15 cellular contexts compared by ENCODE assay signal in the genomic region with DNA sequence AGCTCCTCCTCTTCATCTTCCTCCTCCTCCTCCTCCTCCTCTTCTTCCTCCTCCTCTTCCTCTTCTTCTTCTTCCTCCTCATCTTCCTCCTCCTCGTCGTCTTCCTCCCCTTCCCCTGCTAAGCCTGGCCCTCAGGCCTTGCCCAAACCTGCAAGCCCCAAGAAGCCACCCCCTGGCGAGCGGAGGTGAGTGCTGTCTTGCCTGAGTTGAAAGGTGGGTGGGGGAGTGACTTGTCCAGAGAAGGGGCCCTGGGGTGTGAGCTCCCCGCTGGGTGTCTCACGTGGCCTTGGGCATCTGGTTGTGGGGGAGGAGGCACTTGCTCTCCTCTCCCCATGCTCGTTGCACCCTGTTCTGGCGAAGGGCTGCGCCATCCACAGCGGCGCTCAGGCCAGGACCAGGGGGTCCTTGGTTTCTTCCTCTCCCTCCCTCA. TPM values are rescaled to one million over a fixed set of nuclear protein-coding genes. Genes with fewer than 3 reads are reported as not detected.
DNase-seq lines count a peak whose midpoint lies in the region; ATAC-seq, FAIRE-seq and TF ChIP-seq lines count a peak whose summit lies in the region.
"Had no signal": no experiment of that assay in that cellular context is flagged by ENCODE, and none has a peak within 500 bp of the region (broad histone marks: within the 10 kb centered on the region; RNA-seq: fewer than 3 reads in every experiment).

No MANE protein-coding gene starts in this region.

- H3K9me3 Mint-ChIP-seq in HFFc6 (peaks cover 23% of the 10 kb centered on the region), astrocyte (ENCODE audit: unreplicated experiment) (peaks cover 2% of the 10 kb centered on the region)

- 62 to 78% (median 77%) methylated on average over 8 to 11 of the region's 11 CpGs for WGBS in stomach, 5 donors

- TF ChIP-seq CTCF in HFFc6 (IDR thresholded peaks at IDR 0.05) (no peak), astrocyte (IDR thresholded peaks at IDR 0.05; ENCODE audit: insufficient read depth, low read depth, low read length) (no peak), lower lobe of right lung (IDR thresholded peaks at IDR 0.05) (no peak), stomach (IDR thresholded peaks at IDR 0.05) (no peak)

- no peaks in the 10 kb centered on the region for H3K27me3 ChIP-seq in astrocyte (ENCODE audit: insufficient read depth, low read length)
- H3K27me3 ChIP-seq in lower lobe of right lung (ENCODE audit: low read depth): no peaks in the 10 kb centered on the region
- no peaks in the 10 kb centered on the region for H3K27me3 ChIP-seq in stomach
- H3K27me3 ChIP-seq: body of pancreas, esophagus muscularis mucosa, SJCRH30 had no signal

- H3K27ac ChIP-seq in astrocyte (ENCODE audit: low read depth, low read length): no peak overlapping the region
- no peak overlapping the region for H3K27ac ChIP-seq in lower lobe of right lung
- peak overlapping the region; percentile 20 to 78 (median 64) for H3K27ac ChIP-seq in stomach
- H3K27ac ChIP-seq: body of pancreas, SJCRH30 had no signal

- H3K4me2 ChIP-seq in astrocyte (ENCODE audit: low read length): no peak overlapping the region

- H3K27me3 Mint-ChIP-seq in HFFc6 (ENCODE audit: insufficient read depth): peaks cover 15% of the 10 kb centered on the region
- H3K27me3 Mint-ChIP-seq in astrocyte (ENCODE audit: low read depth, unreplicated experiment): no peaks in the 10 kb centered on the region

- peaks cover 2% of the 10 kb centered on the region for H3K9me3 ChIP-seq in astrocyte (ENCODE audit: insufficient read depth, low read depth, low read length)
- no peaks in the 10 kb centered on the region for H3K9me3 ChIP-seq in lower lobe of right lung
- H3K9me3 ChIP-seq in stomach: no peaks in the 10 kb centered on the region
- H3K9me3 ChIP-seq: body of pancreas, esophagus muscularis mucosa, SJCRH30 had no signal

- peaks cover 72% of the 10 kb centered on the region for H3K36me3 Mint-ChIP-seq in HFFc6 (ENCODE audit: low read depth)
- peaks cover 55% of the 10 kb centered on the region for H3K36me3 Mint-ChIP-seq in astrocyte (ENCODE audit: low read depth, unreplicated experiment)

- peak overlapping the region; percentile 5 for H3K9ac ChIP-seq in astrocyte (ENCODE audit: low read length)

- H3K4me1 Mint-ChIP-seq in HFFc6 (ENCODE audit: low read depth) (peaks cover 47% of the 10 kb centered on the region), astrocyte (ENCODE audit: low read depth, unreplicated experiment) (peaks cover 23% of the 10 kb centered on the region)

- TF ChIP-seq POLR2A in stomach (IDR thresholded peaks at IDR 0.05): no peak

- peaks cover 98% of the 10 kb centered on the region for H4K20me1 ChIP-seq in astrocyte (ENCODE audit: insufficient read depth, low read length)

- peaks cover 95% of the 10 kb centered on the region for H3K79me2 ChIP-seq in astrocyte (ENCODE audit: insufficient read depth, low read length)

- DNase-seq in HFFc6: no peak
- DNase-seq in astrocyte (ENCODE audit: low read depth): no peak
- DNase-seq in lower lobe of right lung: peak; percentile 30
- no peak for DNase-seq in stomach
- no peak for DNase-seq in cortex of kidney (lab: John Stamatoyannopoulos, UW)
- no peak for DNase-seq in NCI-H774 (lab: John Stamatoyannopoulos, UW)
- DNase-seq: body of pancreas, KBM-7, NCI-H1694 treated with DMSO at 0.1 percent for 48 hours, NCI-H82, SJCRH30 had no signal

- FAIRE-seq in astrocyte (lab: Jason Lieb, UNC): no peak

- ATAC-seq in lower lobe of right lung (no peak), GM18873 (IDR thresholded peaks at IDR 0.05; ENCODE audit: low FRiP score, unreplicated experiment) (no peak)
- ATAC-seq: body of pancreas had no signal

- peak overlapping the region; percentile 55 for H3K27ac Mint-ChIP-seq in HFFc6
- H3K27ac Mint-ChIP-seq in astrocyte (ENCODE audit: unreplicated experiment): peak overlapping the region; percentile 87

- H3K36me3 ChIP-seq in astrocyte (ENCODE audit: insufficient read depth, low read length): peaks cover 73% of the 10 kb centered on the region
- H3K36me3 ChIP-seq in lower lobe of right lung: peaks cover 97% of the 10 kb centered on the region
- peaks cover 92 to 100% (median 100%) of the 10 kb centered on the region in 4 donors for H3K36me3 ChIP-seq in stomach

- H3K4me1 ChIP-seq in astrocyte (ENCODE audit: insufficient read depth, low read length) (peaks cover 5% of the 10 kb centered on the region), lower lobe of right lung (peaks cover 6% of the 10 kb centered on the region), stomach (peaks cover 20 to 64% (median 44%) of the 10 kb centered on the region in 4 donors)

- H2AFZ ChIP-seq in astrocyte (ENCODE audit: low read depth, low read length): no peak overlapping the region

- H3K4me3 ChIP-seq in astrocyte (ENCODE audit: insufficient read depth, low read depth, low read length) (no peak overlapping the region), lower lobe of right lung (no peak overlapping the region), stomach (no peak overlapping the region)
- H3K4me3 ChIP-seq: body of pancreas, esophagus muscularis mucosa, SJCRH30 had no signal

- no peak for TF ChIP-seq EP300 in stomach (IDR thresholded peaks at IDR 0.05)

- H3K4me3 Mint-ChIP-seq in HFFc6: no peak overlapping the region
- no peak overlapping the region for H3K4me3 Mint-ChIP-seq in astrocyte (ENCODE audit: unreplicated experiment)

- intact Hi-C loops in lower lobe of right lung (cut with DNase I) (no loop called here), stomach (cut with DNase I; ENCODE audit: low total_unique reads) (no loop called here)

RNA-seq across cellular contexts. Expression of gene ELOB, which starts 8.0 kb away (rescaled TPM):
- total RNA-seq in HFFc6 (2021; fragmentation: NEBNext Ultra II Directional; extraction: Animal tissue kit (Norgen Biotek cat#: 25700)): 100 to 1,000 TPM; 329 to 403 (median 352) TPM
- total RNA-seq in astrocyte: 323 TPM in 2 replicates
- total RNA-seq in lower lobe of right lung: 196 TPM
- 100 to 1,000 TPM in 4 of 5 donors, 10 to 100 TPM in 1; 68.1 to 279 (median 174) TPM for total RNA-seq in stomach
- 100 to 1,000 TPM; 386 to 713 (median 456) TPM for polyA plus RNA-seq in stomach

RNA-seq across cellular contexts. Expression of gene SRRM2, which starts 16.7 kb away (rescaled TPM):
- 100 to 1,000 TPM; 223 to 317 (median 269) TPM for total RNA-seq in HFFc6 (2021; fragmentation: NEBNext Ultra II Directional; extraction: Animal tissue kit (Norgen Biotek cat#: 25700))
- total RNA-seq in astrocyte: 387 and 409 TPM in 2 replicates
- total RNA-seq in lower lobe of right lung: 659 TPM
- total RNA-seq in stomach: 1,000 to 10,000 TPM in 2 of 5 donors, 100 to 1,000 TPM in 3; 142 to 2,165 (median 929) TPM
- polyA plus RNA-seq in stomach: 100 to 1,000 TPM; 151 to 384 (median 321) TPM

RNA-seq across cellular contexts. Expression of gene PRSS33, which starts 18.2 kb away (rescaled TPM):
- total RNA-seq in HFFc6 (2021; fragmentation: NEBNext Ultra II Directional; extraction: Animal tissue kit (Norgen Biotek cat#: 25700)): not detected
- total RNA-seq in astrocyte (not detected in 2 replicates), lower lobe of right lung (not detected), stomach (not detected)
- not detected for polyA plus RNA-seq in stomach
- total RNA-seq: body of pancreas, esophagus muscularis mucosa, mononuclear cell, SJCRH30 had no signal

RNA-seq across cellular contexts. Expression of gene PRSS41, which starts 29.2 kb away (rescaled TPM):
- total RNA-seq in HFFc6 (2021; fragmentation: NEBNext Ultra II Directional; extraction: Animal tissue kit (Norgen Biotek cat#: 25700)): not detected
- total RNA-seq in astrocyte (not detected in 2 replicates), lower lobe of right lung (not detected), stomach (not detected)
- polyA plus RNA-seq in stomach: not detected
- total RNA-seq: body of pancreas, esophagus muscularis mucosa, mononuclear cell, SJCRH30, temporal lobe had no signal

RNA-seq across cellular contexts. Expression of gene PRSS21, which starts 47.9 kb away (rescaled TPM):
- not detected for total RNA-seq in HFFc6 (2021; fragmentation: NEBNext Ultra II Directional; extraction: Animal tissue kit (Norgen Biotek cat#: 25700))
- total RNA-seq in astrocyte: not detected in 2 replicates
- total RNA-seq in lower lobe of right lung: 26.5 TPM
- total RNA-seq in stomach: 1 to 10 TPM in 1 of 5 donors, not detected in 4; 1.1 TPM
- polyA plus RNA-seq in stomach: 1 to 10 TPM in 1 of 3 donors, under 1 TPM in 2; 0.50 to 2.9 (median 0.65) TPM
- total RNA-seq: esophagus muscularis mucosa, mononuclear cell, SJCRH30, temporal lobe had no signal

Comparison
In these comparisons a context has a peak if more than half of its experiments do, and no peak if none do; other contexts are left out.
1. H3K27ac ChIP-seq: peak in stomach (5 of 5); none in astrocyte (single experiment) and lower lobe of right lung (single experiment).